Comparison of ENCODE assay signal across 1 cellular context in genomic region chr17:17042381-17042736, GRCh38.
TF ChIP-seq lines count a peak whose summit lies in the region.

Gene MPRIP, plus strand, starts transcription at chr17:17042457. Its CDS starts 392 bp downstream, at chr17:17042849.

TF ChIP-seq in HepG2, 621 proteins besides CTCF, POLR2A, EP300 and RAD21 (continued from another document):
- TF ChIP-seq PRDM10 (CRISPR knock-in tag; IDR thresholded peaks at IDR 0.05; ENCODE audit: low read depth) (no peak), SRSF1 (optimal IDR thresholded peaks at IDR 0.05; ENCODE audit: low read depth, low read length) (peak; percentile 4)
